Comparison of ENCODE assay signal across 8 cellular contexts in genomic region chr6:36386495-36387439, GRCh38. TPM values are rescaled to one million over a fixed set of nuclear protein-coding genes. Genes with fewer than 3 reads are reported as not detected.
DNase-seq lines count a peak whose midpoint lies in the region; ATAC-seq, FAIRE-seq and TF ChIP-seq lines count a peak whose summit lies in the region.

No MANE protein-coding gene starts in this region.

- H3K79me2 ChIP-seq in PC-3 (ENCODE audit: low read length), result no peaks in the 10 kb centered on the region
- H3K79me2 ChIP-seq in K562 (ENCODE audit: control insufficient read depth, insufficient read depth, low read length), result no peaks in the 10 kb centered on the region

- H3K9me3 ChIP-seq in PC-3 (ENCODE audit: low read length), result no peaks in the 10 kb centered on the region
- H3K9me3 ChIP-seq in K562 (replicated peaks; ENCODE audit: control insufficient read depth, insufficient read depth, low read depth, low read length), result no peaks in the 10 kb centered on the region
- no peaks in the 10 kb centered on the region for H3K9me3 ChIP-seq in iPS-15b (ENCODE audit: control insufficient read depth, insufficient read depth, low read length)
- H3K9me3 ChIP-seq in sigmoid colon, result no peaks in the 10 kb centered on the region

- intact Hi-C loops in Right ventricle myocardium inferior (cut with DNase I), result no loop called here
- intact Hi-C loops in cardiac septum (cut with DNase I), result no loop called here
- intact Hi-C loops in PC-3 (cut with micrococcal nuclease), result no loop called here
- intact Hi-C loops in K562 (cut with micrococcal nuclease), result no loop called here
- intact Hi-C loops in sigmoid colon (cut with DNase I), result no loop called here

- peak; percentile 55 for ATAC-seq in Right ventricle myocardium inferior
- ATAC-seq in PC-3, result peak; percentile 39
- ATAC-seq in K562, result peak; percentile 31
- no peak for ATAC-seq in GM18511 (IDR thresholded peaks at IDR 0.05; ENCODE audit: unreplicated experiment)

- H3K9me2 ChIP-seq in PC-3 (replicated peaks; ENCODE audit: low read length), result no peaks in the 10 kb centered on the region

- H2AFZ ChIP-seq in PC-3 (ENCODE audit: low read length), result peak overlapping the region; percentile 86
- H2AFZ ChIP-seq in K562 (ENCODE audit: low read depth, low read length), result no peak overlapping the region

- POLR2A ChIA-PET in PC-3 (lab: Charles Lee; ENCODE audit: unreplicated experiment), result no interaction called here
- POLR2A ChIA-PET in K562 (lab: Yijun Ruan, JAX), result interaction anchor here (0.6 to 1.2 kb wide), 5 partner anchors 9 to 207 kb away, joined by 3 to 5 read pairs (median 3); no protein-coding TSS in a partner anchor

- H3K27me3 ChIP-seq in PC-3 (ENCODE audit: low read length), result peaks cover 24% of the 10 kb centered on the region
- H3K27me3 ChIP-seq in K562 (ENCODE audit: control insufficient read depth in 2 of 2, insufficient read depth in 2 of 2, low read length in 2 of 2), result peaks cover 44 to 53% of the 10 kb centered on the region in 2 experiments
- peaks cover 50% of the 10 kb centered on the region for H3K27me3 ChIP-seq in iPS-15b (ENCODE audit: control insufficient read depth, insufficient read depth, low read length)
- no peaks in the 10 kb centered on the region for H3K27me3 ChIP-seq in sigmoid colon

- H4K20me1 ChIP-seq in PC-3 (ENCODE audit: low read length) (no peaks in the 10 kb centered on the region), K562 (replicated peaks; ENCODE audit: control insufficient read depth, insufficient read depth, low read length) (no peaks in the 10 kb centered on the region)

- FAIRE-seq in K562 (lab: Jason Lieb, UNC), result peak; percentile 67

- CTCF ChIA-PET in PC-3 (lab: Charles Lee) (interaction anchor here (0.6 kb wide), 1 partner anchor 100 kb away, joined by 10 read pairs; no protein-coding TSS in a partner anchor), K562 (lab: Yijun Ruan, JAX; ENCODE audit: low intra/inter-chr PET ratio) (no interaction called here)

- H3K4me2 ChIP-seq in PC-3 (ENCODE audit: low read length) (peak overlapping the region; percentile 96), K562 (ENCODE audit: insufficient read depth, low read length) (peak overlapping the region; percentile 32; the same call in 1 of the 2 replicates)

- no peaks in the 10 kb centered on the region for H3F3A ChIP-seq in PC-3 (ENCODE audit: low read length, unreplicated experiment)

- TF ChIP-seq CTCF in PC-3 (conservative IDR thresholded peaks at IDR 0.05; ENCODE audit: low read depth, low read length) (no peak), K562 (IDR thresholded peaks at IDR 0.05 in 2 of 3, conservative IDR thresholded peaks at IDR 0.05 in 1 of 3; ENCODE audit: insufficient read depth in 2 of 3, low read depth in 1 of 3, low read length in 3 of 3) (no peak), sigmoid colon (IDR thresholded peaks at IDR 0.05) (no peak)

- BruUV-seq in PC-3 (replicated peaks; lab: Mats Ljungman, UMichigan) (no TSS peak), K562 (replicated peaks; lab: Mats Ljungman, UMichigan) (no TSS peak)

- 9% methylated on average over 33 of the region's 33 CpGs for WGBS in K562 (ENCODE audit: insufficient coverage, low coverage, missing lambda C conversion rate)
- WGBS in sigmoid colon, 2 donors, result 1 to 2% methylated on average over 33 of the region's 33 CpGs

- H3K4me1 ChIP-seq in PC-3 (ENCODE audit: insufficient read depth, low read length) (peaks cover 12% of the 10 kb centered on the region), K562 (replicated peaks in 1 of 2; ENCODE audit: control insufficient read depth in 2 of 2, insufficient read depth in 2 of 2, low read length in 2 of 2) (peaks cover 0 to 17% of the 10 kb centered on the region in 2 experiments; a peak in 2 of 5 replicates), iPS-15b (ENCODE audit: control insufficient read depth, insufficient read depth, low read length) (peaks cover 5% of the 10 kb centered on the region), sigmoid colon (peaks cover 0 to 23% (median 11%) of the 10 kb centered on the region in 4 donors)

- no peak for TF ChIP-seq POLR2A in K562 (conservative IDR thresholded peaks at IDR 0.05)
- TF ChIP-seq POLR2A in sigmoid colon (IDR thresholded peaks at IDR 0.05), result no peak

- no peaks in the 10 kb centered on the region for H3K9me1 ChIP-seq in K562 (ENCODE audit: control insufficient read depth, insufficient read depth, low read length)

- no peak overlapping the region for H3K27ac ChIP-seq in PC-3 (ENCODE audit: low read length)
- H3K27ac ChIP-seq in K562 (ENCODE audit: extremely low read depth, low read depth, low read length), result no peak overlapping the region
- H3K27ac ChIP-seq in sigmoid colon, result peak overlapping the region; percentile 15 to 55 (median 40)

- no peak for TF ChIP-seq EP300 in K562 (IDR thresholded peaks at IDR 0.05; ENCODE audit: low read length)
- TF ChIP-seq EP300 in sigmoid colon (IDR thresholded peaks at IDR 0.05), result no peak

- H3K36me3 ChIP-seq in PC-3 (ENCODE audit: low read depth, low read length), result no peaks in the 10 kb centered on the region
- H3K36me3 ChIP-seq in K562 (ENCODE audit: control insufficient read depth, insufficient read depth, low read length), result no peaks in the 10 kb centered on the region
- no peaks in the 10 kb centered on the region for H3K36me3 ChIP-seq in iPS-15b (ENCODE audit: control insufficient read depth, insufficient read depth, low read length)
- no peaks in the 10 kb centered on the region for H3K36me3 ChIP-seq in sigmoid colon

- H3K4me3 ChIP-seq in PC-3 (ENCODE audit: low read length) (peak overlapping the region; percentile 72), K562 (no peak overlapping the region), iPS-15b (ENCODE audit: low read depth, low read length) (peak overlapping the region; percentile 52), sigmoid colon (peak overlapping the region; percentile 56 to 68 (median 60))

- peak overlapping the region; percentile 2; the same call in 1 of the 2 replicates for H3K9ac ChIP-seq in PC-3 (ENCODE audit: low read length)
- peak overlapping the region in 1 of 2 experiments; percentile 50; a peak in 1 of 4 replicates for H3K9ac ChIP-seq in K562 (ENCODE audit: insufficient read depth in 1 of 2, low read depth in 2 of 2, low read length in 2 of 2)
- peak overlapping the region; percentile 74 for H3K9ac ChIP-seq in iPS-15b (ENCODE audit: low read depth, low read length)

- no peak for TF ChIP-seq RAD21 in K562 (CRISPR knock-in tag; conservative IDR thresholded peaks at IDR 0.05 in 1 of 2, IDR thresholded peaks at IDR 0.05 in 1 of 2)

- DNase-seq in Right ventricle myocardium inferior (ENCODE audit: missing footprints), result no peak
- no peak for DNase-seq in cardiac septum (ENCODE audit: low spot score)
- DNase-seq in PC-3, result peak; percentile 40
- peak in 2 of 4 experiments; percentile 26 to 43 for DNase-seq in K562 (ENCODE audit: extremely low read depth in 1 of 4, low spot score in 3 of 4)
- peak; percentile 66 for DNase-seq in sigmoid colon
- DNase-seq in SIG-M5 treated with dmso at 0.1 percent for 504 hours (lab: John Stamatoyannopoulos, UW; ENCODE audit: unreplicated experiment), result no peak

- in situ Hi-C loops in K562 (cut with MboI), result no loop called here

RNA-seq across cellular contexts. Expression of gene ETV7, which starts 0.7 kb away (rescaled TPM):
- total RNA-seq in Right ventricle myocardium inferior (0.38 TPM), cardiac septum (0.13 TPM), PC-3 (2014; rRNA removed) (not detected in 2 replicates), K562 (2014; rRNA removed) (0.12 TPM in 1 of 2 replicates, not detected in the other), K562 (2014; rRNA removed; fragmentation: Illumina TruSeq; extraction: Trizol) (0.16 and 0.22 TPM in 2 replicates), K562 (2015; rRNA removed; fragmentation: Illumina TruSeq; extraction: Trizol) (not detected in 2 replicates), K562 (2021) (0.16 and 0.22 TPM in 2 replicates), sigmoid colon (1 to 10 TPM in 1 of 4 donors, under 1 TPM in 2, not detected in 1; 0.36 to 2.2 (median 0.55) TPM)
- not detected in 2 replicates for total RNA-seq in K562 (2011; cell fraction: chromatin; rRNA removed; ENCODE audit: low replicate concordance)
- total RNA-seq in K562 (2011; cell fraction: nucleolus; rRNA removed), result not detected in 2 replicates
- not detected in 2 replicates for total RNA-seq in K562 (2011; cell fraction: nucleoplasm; rRNA removed)
- polyA plus RNA-seq in K562 (2011; rRNA removed) (0.07 TPM in 1 of 2 replicates, not detected in the other), K562 (2014; fragmentation: Illumina TruSeq; extraction: Trizol) (0.12 and 0.32 TPM in 2 replicates), K562 (2014; fragmentation: Nextera tagmentation; extraction: Ambion mirVana) (under 1 TPM; 0.08 to 0.17 TPM), K562 (2014; rRNA removed) (not detected in 2 replicates), sigmoid colon (10 to 100 TPM in 1 of 3 donors, 1 to 10 TPM in 2; 3.6 to 11.6 (median 6.5) TPM)
- not detected in 2 replicates for polyA plus RNA-seq in K562 (2011; cell fraction: cytosol; rRNA removed)
- not detected in 2 replicates for polyA plus RNA-seq in K562 (2011; cell fraction: nucleus; rRNA removed)
- 0.07 and 0.14 TPM in 2 replicates for polyA plus RNA-seq in K562 (2012)
- polyA minus RNA-seq in K562 (2011; rRNA and poly(A)+ RNA removed), result not detected in 2 replicates
- not detected in 2 replicates for polyA minus RNA-seq in K562 (2011; cell fraction: cytosol; rRNA and poly(A)+ RNA removed)
- polyA minus RNA-seq in K562 (2011; cell fraction: nucleus; rRNA and poly(A)+ RNA removed), result not detected in 2 replicates

RNA-seq across cellular contexts. Expression of gene BNIP5, which starts 50.1 kb away (rescaled TPM):
- total RNA-seq in Right ventricle myocardium inferior (not detected), cardiac septum (not detected), PC-3 (2014; rRNA removed) (not detected in 2 replicates), K562 (2014; rRNA removed) (not detected in 2 replicates), K562 (2014; rRNA removed; fragmentation: Illumina TruSeq; extraction: Trizol) (not detected in 2 replicates), K562 (2015; rRNA removed; fragmentation: Illumina TruSeq; extraction: Trizol) (not detected in 2 replicates), K562 (2021) (not detected in 2 replicates), sigmoid colon (not detected)
- total RNA-seq in K562 (2011; cell fraction: chromatin; rRNA removed; ENCODE audit: low replicate concordance), result not detected in 2 replicates
- total RNA-seq in K562 (2011; cell fraction: nucleolus; rRNA removed), result not detected in 2 replicates
- total RNA-seq in K562 (2011; cell fraction: nucleoplasm; rRNA removed), result not detected in 2 replicates
- polyA plus RNA-seq in K562 (2011; rRNA removed) (not detected in 2 replicates), K562 (2014; fragmentation: Illumina TruSeq; extraction: Trizol) (not detected in 2 replicates), K562 (2014; fragmentation: Nextera tagmentation; extraction: Ambion mirVana) (not detected), K562 (2014; rRNA removed) (not detected in 2 replicates), sigmoid colon (1 to 10 TPM; 5.5 to 9.0 (median 8.6) TPM)
- polyA plus RNA-seq in K562 (2011; cell fraction: cytosol; rRNA removed), result not detected in 2 replicates
- polyA plus RNA-seq in K562 (2011; cell fraction: nucleus; rRNA removed), result not detected in 2 replicates
- polyA plus RNA-seq in K562 (2012), result not detected in 2 replicates
- not detected in 2 replicates for polyA minus RNA-seq in K562 (2011; rRNA and poly(A)+ RNA removed)
- not detected in 2 replicates for polyA minus RNA-seq in K562 (2011; cell fraction: cytosol; rRNA and poly(A)+ RNA removed)
- polyA minus RNA-seq in K562 (2011; cell fraction: nucleus; rRNA and poly(A)+ RNA removed), result not detected in 2 replicates

RNA-seq across cellular contexts. Expression of gene PXT1, which starts 55.9 kb away (rescaled TPM):
- not detected for total RNA-seq in Right ventricle myocardium inferior
- 0.22 TPM for total RNA-seq in cardiac septum
- total RNA-seq in PC-3 (2014; rRNA removed), result not detected in 2 replicates
- total RNA-seq in K562 (2011; cell fraction: chromatin; rRNA removed; ENCODE audit: low replicate concordance), result 0.32 and 0.35 TPM in 2 replicates
- 0.39 and 0.67 TPM in 2 replicates for total RNA-seq in K562 (2011; cell fraction: nucleolus; rRNA removed)
- total RNA-seq in K562 (2011; cell fraction: nucleoplasm; rRNA removed), result 1.7 and 1.8 TPM in 2 replicates
- 0.08 and 0.09 TPM in 2 replicates for total RNA-seq in K562 (2014; rRNA removed)
- total RNA-seq in K562 (2014; rRNA removed; fragmentation: Illumina TruSeq; extraction: Trizol), result 0.11 and 0.13 TPM in 2 replicates
- total RNA-seq in K562 (2015; rRNA removed; fragmentation: Illumina TruSeq; extraction: Trizol), result 0.11 TPM in 1 of 2 replicates, not detected in the other
- not detected in 2 replicates for total RNA-seq in K562 (2021)
- 0.04 and 0.10 TPM in 2 replicates for polyA plus RNA-seq in K562 (2011; rRNA removed)
- 0.04 TPM in 2 replicates for polyA plus RNA-seq in K562 (2011; cell fraction: cytosol; rRNA removed)
- not detected in 2 replicates for polyA plus RNA-seq in K562 (2011; cell fraction: nucleus; rRNA removed)
- polyA plus RNA-seq in K562 (2012), result not detected in 2 replicates
- polyA plus RNA-seq in K562 (2014; fragmentation: Illumina TruSeq; extraction: Trizol), result not detected in 2 replicates
- not detected for polyA plus RNA-seq in K562 (2014; fragmentation: Nextera tagmentation; extraction: Ambion mirVana)
- not detected in 2 replicates for polyA plus RNA-seq in K562 (2014; rRNA removed)
- polyA minus RNA-seq in K562 (2011; rRNA and poly(A)+ RNA removed), result 0.48 and 0.60 TPM in 2 replicates
- 0.82 TPM in 1 of 2 replicates, not detected in the other for polyA minus RNA-seq in K562 (2011; cell fraction: cytosol; rRNA and poly(A)+ RNA removed)
- 0.54 and 0.56 TPM in 2 replicates for polyA minus RNA-seq in K562 (2011; cell fraction: nucleus; rRNA and poly(A)+ RNA removed)
- not detected for total RNA-seq in sigmoid colon
- polyA plus RNA-seq in sigmoid colon, result not detected

RNA-seq across cellular contexts. Expression of gene KCTD20, which starts 56.0 kb away (rescaled TPM):
- total RNA-seq in Right ventricle myocardium inferior (26.4 TPM), cardiac septum (29.6 TPM), PC-3 (2014; rRNA removed) (20.8 and 26.5 TPM in 2 replicates), K562 (2014; rRNA removed) (70.6 and 72.6 TPM in 2 replicates), K562 (2014; rRNA removed; fragmentation: Illumina TruSeq; extraction: Trizol) (98.3 and 110 TPM in 2 replicates), K562 (2015; rRNA removed; fragmentation: Illumina TruSeq; extraction: Trizol) (81.5 and 87.8 TPM in 2 replicates), K562 (2021) (69.5 and 71.4 TPM in 2 replicates), sigmoid colon (10 to 100 TPM; 48.5 to 71.3 (median 50.8) TPM)
- total RNA-seq in K562 (2011; cell fraction: chromatin; rRNA removed; ENCODE audit: low replicate concordance), result 60.9 and 87.2 TPM in 2 replicates
- total RNA-seq in K562 (2011; cell fraction: nucleolus; rRNA removed), result 56.1 and 64.4 TPM in 2 replicates
- total RNA-seq in K562 (2011; cell fraction: nucleoplasm; rRNA removed), result 89.2 and 119 TPM in 2 replicates
- polyA plus RNA-seq in K562 (2011; rRNA removed) (101 and 160 TPM in 2 replicates), K562 (2014; fragmentation: Illumina TruSeq; extraction: Trizol) (68.9 and 80.6 TPM in 2 replicates), K562 (2014; fragmentation: Nextera tagmentation; extraction: Ambion mirVana) (10 to 100 TPM; 28.9 to 30.0 TPM), K562 (2014; rRNA removed) (54.7 and 60.9 TPM in 2 replicates), sigmoid colon (10 to 100 TPM; 12.0 to 19.6 (median 12.0) TPM)
- 47.1 and 65.7 TPM in 2 replicates for polyA plus RNA-seq in K562 (2011; cell fraction: cytosol; rRNA removed)
- polyA plus RNA-seq in K562 (2011; cell fraction: nucleus; rRNA removed), result 20.5 and 24.4 TPM in 2 replicates
- 57.0 and 60.1 TPM in 2 replicates for polyA plus RNA-seq in K562 (2012)
- 159 and 208 TPM in 2 replicates for polyA minus RNA-seq in K562 (2011; rRNA and poly(A)+ RNA removed)
- 61.0 and 80.4 TPM in 2 replicates for polyA minus RNA-seq in K562 (2011; cell fraction: cytosol; rRNA and poly(A)+ RNA removed)
- 26.5 and 41.0 TPM in 2 replicates for polyA minus RNA-seq in K562 (2011; cell fraction: nucleus; rRNA and poly(A)+ RNA removed)

Comparison
In these comparisons a context has a peak if more than half of its experiments do, and no peak if none do; other contexts are left out.
1. DNase-seq: peak in PC-3 (single experiment) and sigmoid colon (single experiment); none in Right ventricle myocardium inferior (single experiment), cardiac septum (single experiment) and SIG-M5 treated with dmso at 0.1 percent for 504 hours (single experiment).
2. H3K27ac ChIP-seq: peak in sigmoid colon (4 of 4); none in PC-3 (single experiment) and K562 (single experiment).